8 cellular contexts compared by ENCODE assay signal in the genomic region with DNA sequence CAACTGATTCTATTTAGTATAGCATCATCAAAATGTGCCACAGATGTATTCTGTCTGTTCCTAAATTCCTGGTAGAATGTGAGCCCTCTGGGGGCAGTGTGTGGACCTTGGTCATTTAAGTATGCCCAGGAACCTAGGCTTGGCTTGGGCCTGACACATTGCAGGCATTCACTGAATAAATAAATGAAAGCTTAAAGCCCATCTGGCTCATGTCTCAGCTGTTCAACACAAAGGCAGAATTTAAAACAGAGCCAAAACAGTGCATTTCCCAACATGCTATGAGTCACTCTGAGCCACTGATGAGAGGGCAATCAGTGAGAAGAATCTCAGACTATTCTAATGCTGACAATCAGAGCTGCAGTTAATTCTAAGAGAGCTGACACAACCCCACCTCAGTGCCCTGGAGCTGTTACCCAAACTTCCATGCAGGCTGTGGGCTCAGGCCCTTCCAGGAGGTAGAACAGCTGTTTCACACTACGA. TPM values are rescaled to one million over a fixed set of nuclear protein-coding genes. Genes with fewer than 3 reads are reported as not detected.
DNase-seq lines count a peak whose midpoint lies in the region; ATAC-seq, FAIRE-seq and TF ChIP-seq lines count a peak whose summit lies in the region.

No MANE protein-coding gene starts in this region.

- H3K9me3 ChIP-seq in A549 = no peaks in the 10 kb centered on the region
- H3K9me3 ChIP-seq in subcutaneous abdominal adipose tissue (ENCODE audit: control insufficient read depth in 5 of 5, low read length in 5 of 5) = no peaks in the 10 kb centered on the region

- CTCF ChIA-PET in A549 (lab: Yijun Ruan, JAX) = interaction anchor here (0.5 to 4.0 kb wide), 12 partner anchors 9 to 1958 kb away, joined by 3 to 18 read pairs (median 4); no protein-coding TSS in a partner anchor

- H3K27ac ChIP-seq in A549 (peak overlapping the region; percentile 53 to 79), subcutaneous abdominal adipose tissue (ENCODE audit: low read depth, low read length) (peak overlapping the region; percentile 99)

- FAIRE-seq in A549 (lab: Jason Lieb, UNC) = peak; percentile 59

- peak; percentile 89 to 92 for ATAC-seq in A549
- no peak for ATAC-seq in HG03039 (IDR thresholded peaks at IDR 0.05; ENCODE audit: unreplicated experiment)
- no peak for ATAC-seq in GM21576 (IDR thresholded peaks at IDR 0.05; ENCODE audit: unreplicated experiment)

- POLR2A ChIA-PET in A549 (lab: Yijun Ruan, JAX) = interaction anchor here (1.1 to 1.5 kb wide), 3 partner anchors 9 to 49 kb away, joined by 3 to 6 read pairs (median 5); partner anchors contain the start of genes DDX41 and PDLIM7

- no peak for TF ChIP-seq POLR2A in A549 (IDR thresholded peaks at IDR 0.05; ENCODE audit: low read length)

- 63% methylated on average over 1 of the region's 1 CpG for WGBS in A549 (ENCODE audit: missing lambda C conversion rate)

- H3K36me3 ChIP-seq in subcutaneous abdominal adipose tissue (ENCODE audit: control insufficient read depth in 5 of 5, insufficient read depth in 5 of 5, low read length in 5 of 5) = peaks cover 0 to 13% (median 2%) of the 10 kb centered on the region in 5 donors

- TF ChIP-seq RAD21 in A549 (conservative IDR thresholded peaks at IDR 0.05 in 1 of 2, IDR thresholded peaks at IDR 0.05 in 1 of 2) = no peak

- 0 out of 5 replicates have a peak, but pooled peaks of 1 of the 2 experiments have one; percentile 24 for TF ChIP-seq EP300 in A549 (IDR thresholded peaks at IDR 0.05)

- peak overlapping the region in 4 of 5 donors; percentile 45 to 87 (median 70) for H3K9ac ChIP-seq in subcutaneous abdominal adipose tissue (ENCODE audit: low read length in 5 of 5)

- H3K4me3 ChIP-seq in A549 (peak overlapping the region; percentile 25; the same call in 1 of the 3 replicates), subcutaneous abdominal adipose tissue (ENCODE audit: low read depth in 1 of 5, low read length in 5 of 5) (peak overlapping the region in 2 of 5 donors; percentile 16 to 22)

- no peaks in the 10 kb centered on the region for H3K27me3 ChIP-seq in subcutaneous abdominal adipose tissue (ENCODE audit: control insufficient read depth in 5 of 5, insufficient read depth in 4 of 5, low read length in 5 of 5)

- DNase-seq in A549 (ENCODE audit: low read depth in 1 of 2, low spot score in 1 of 2) (peak; percentile 54 to 68), HT1080 (ENCODE audit: low read depth) (peak; percentile 98), astrocyte of the hippocampus (ENCODE audit: low read depth, low spot score) (peak; percentile 93), inferior parietal cortex (ENCODE audit: extremely low spot score) (peak; percentile 65), DMS114 treated with DMSO at 0.1 percent for 48 hours (lab: John Stamatoyannopoulos, UW; ENCODE audit: unreplicated experiment) (no peak)

- peak overlapping the region; percentile 66 for H3K4me2 ChIP-seq in A549

- peaks cover 30% of the 10 kb centered on the region for H3K4me1 ChIP-seq in A549
- H3K4me1 ChIP-seq in subcutaneous abdominal adipose tissue (ENCODE audit: control insufficient read depth in 5 of 5, insufficient read depth in 5 of 5, low read length in 5 of 5) = peaks cover 3 to 52% (median 48%) of the 10 kb centered on the region in 5 donors

- peak; percentile 18; the same call in 1 of the 3 replicates for TF ChIP-seq CTCF in A549 (IDR thresholded peaks at IDR 0.05)

TF ChIP-seq in A549, 52 proteins besides CTCF, POLR2A, EP300 and RAD21:
- peak; percentile 16; the same call in 1 of the 2 replicates for TF ChIP-seq GATA3 (IDR thresholded peaks at IDR 0.05; ENCODE audit: borderline replicate concordance)
- TF ChIP-seq CBX2 (IDR thresholded peaks at IDR 0.05; ENCODE audit: borderline replicate concordance, low read depth) = no peak
- TF ChIP-seq FOSB (CRISPR knock-in tag; IDR thresholded peaks at IDR 0.05) = no peak
- no peak for TF ChIP-seq EHF (CRISPR knock-in tag; IDR thresholded peaks at IDR 0.05)
- TF ChIP-seq TP53 (CRISPR knock-in tag; IDR thresholded peaks at IDR 0.05) = no peak
- no peak for TF ChIP-seq NFE2L2 (conservative IDR thresholded peaks at IDR 0.05; ENCODE audit: low read length)
- peak; percentile 57 for TF ChIP-seq JUNB (IDR thresholded peaks at IDR 0.05)
- 0 out of 3 replicates have a peak, but pooled peaks have one; percentile 10 for TF ChIP-seq SMC3 (IDR thresholded peaks at IDR 0.05)
- TF ChIP-seq BHLHE40 (IDR thresholded peaks at IDR 0.05; ENCODE audit: low read depth, low read length) = no peak
- TF ChIP-seq, protein P1, sequence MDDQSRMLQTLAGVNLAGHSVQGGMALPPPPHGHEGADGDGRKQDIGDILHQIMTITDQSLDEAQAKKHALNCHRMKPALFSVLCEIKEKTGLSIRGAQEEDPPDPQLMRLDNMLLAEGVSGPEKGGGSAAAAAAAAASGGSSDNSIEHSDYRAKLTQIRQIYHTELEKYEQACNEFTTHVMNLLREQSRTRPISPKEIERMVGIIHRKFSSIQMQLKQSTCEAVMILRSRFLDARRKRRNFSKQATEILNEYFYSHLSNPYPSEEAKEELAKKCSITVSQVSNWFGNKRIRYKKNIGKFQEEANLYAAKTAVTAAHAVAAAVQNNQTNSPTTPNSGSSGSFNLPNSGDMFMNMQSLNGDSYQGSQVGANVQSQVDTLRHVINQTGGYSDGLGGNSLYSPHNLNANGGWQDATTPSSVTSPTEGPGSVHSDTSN (IDR thresholded peaks at IDR 0.05) = no peak
- 0 out of 2 replicates have a peak, but pooled peaks have one; percentile 17 for TF ChIP-seq HES2 (IDR thresholded peaks at IDR 0.05)
- TF ChIP-seq FOSL2 (IDR thresholded peaks at IDR 0.05) = peak; percentile 86
- TF ChIP-seq FOSL2 (CRISPR knock-in tag; IDR thresholded peaks at IDR 0.05) = peak; percentile 86
- TF ChIP-seq CEBPB (IDR thresholded peaks at IDR 0.05) = peak; percentile 68 to 87

RNA-seq across cellular contexts. Expression of gene FAM193B, which starts 8.1 kb away (rescaled TPM):
- 19.4 and 23.0 TPM in 2 replicates for polyA plus RNA-seq in A549 (2011; rRNA removed)
- 29.5 and 29.6 TPM in 2 replicates for polyA plus RNA-seq in A549 (2012; cell fraction: cytosol; rRNA removed)
- 184 and 207 TPM in 2 replicates for polyA plus RNA-seq in A549 (2012; cell fraction: nucleus; rRNA removed)
- polyA plus RNA-seq in A549 (2017; fragmentation: RNase III; extraction: RNeasy Plus Mini Kit Qiagen cat#74134 plus additional on column Dnase treatment) = 24.9 to 31.9 TPM (median 28.9 TPM) in 3 replicates
- 10.5 and 18.4 TPM in 2 replicates for polyA minus RNA-seq in A549 (2011; rRNA and poly(A)+ RNA removed)
- total RNA-seq in HT1080 (2014; rRNA removed; shearing (Covaris generic)) = 17.4 and 23.1 TPM in 2 replicates
- 9.8 and 12.8 TPM in 2 replicates for polyA plus RNA-seq in HT1080 (2015; cell fraction: cytosol; rRNA removed)
- 160 and 197 TPM in 2 replicates for polyA plus RNA-seq in HT1080 (2015; cell fraction: nucleus; rRNA removed)

RNA-seq across cellular contexts. Expression of gene DDX41, which starts 29.5 kb away (rescaled TPM):
- polyA plus RNA-seq in A549 (2011; rRNA removed) = 87.7 and 90.7 TPM in 2 replicates
- polyA plus RNA-seq in A549 (2012; cell fraction: cytosol; rRNA removed) = 180 and 211 TPM in 2 replicates
- 290 and 366 TPM in 2 replicates for polyA plus RNA-seq in A549 (2012; cell fraction: nucleus; rRNA removed)
- polyA plus RNA-seq in A549 (2017; fragmentation: RNase III; extraction: RNeasy Plus Mini Kit Qiagen cat#74134 plus additional on column Dnase treatment) = 121 to 177 TPM (median 172 TPM) in 3 replicates
- 65.9 and 74.8 TPM in 2 replicates for polyA minus RNA-seq in A549 (2011; rRNA and poly(A)+ RNA removed)
- 131 and 135 TPM in 2 replicates for total RNA-seq in HT1080 (2014; rRNA removed; shearing (Covaris generic))
- 81.3 and 83.7 TPM in 2 replicates for polyA plus RNA-seq in HT1080 (2015; cell fraction: cytosol; rRNA removed)
- 126 and 133 TPM in 2 replicates for polyA plus RNA-seq in HT1080 (2015; cell fraction: nucleus; rRNA removed)

RNA-seq across cellular contexts. Expression of gene DOK3, which starts 36.7 kb away (rescaled TPM):
- 1.3 and 1.8 TPM in 2 replicates for polyA plus RNA-seq in A549 (2011; rRNA removed)
- polyA plus RNA-seq in A549 (2012; cell fraction: cytosol; rRNA removed) = 2.9 and 4.2 TPM in 2 replicates
- polyA plus RNA-seq in A549 (2012; cell fraction: nucleus; rRNA removed) = 26.3 and 29.7 TPM in 2 replicates
- polyA plus RNA-seq in A549 (2017; fragmentation: RNase III; extraction: RNeasy Plus Mini Kit Qiagen cat#74134 plus additional on column Dnase treatment) = 7.1 to 9.1 TPM (median 7.4 TPM) in 3 replicates
- polyA minus RNA-seq in A549 (2011; rRNA and poly(A)+ RNA removed) = 0.54 and 2.0 TPM in 2 replicates
- 2.3 and 4.4 TPM in 2 replicates for total RNA-seq in HT1080 (2014; rRNA removed; shearing (Covaris generic))
- 0.53 and 0.71 TPM in 2 replicates for polyA plus RNA-seq in HT1080 (2015; cell fraction: cytosol; rRNA removed)
- 3.1 and 4.9 TPM in 2 replicates for polyA plus RNA-seq in HT1080 (2015; cell fraction: nucleus; rRNA removed)

RNA-seq across cellular contexts. Expression of gene TMED9, which starts 45.7 kb away (rescaled TPM):
- polyA plus RNA-seq in A549 (2011; rRNA removed) (168 and 212 TPM in 2 replicates), A549 (2017; fragmentation: RNase III; extraction: RNeasy Plus Mini Kit Qiagen cat#74134 plus additional on column Dnase treatment) (218 to 239 TPM (median 236 TPM) in 3 replicates)
- 202 and 215 TPM in 2 replicates for polyA plus RNA-seq in A549 (2012; cell fraction: cytosol; rRNA removed)
- 186 and 187 TPM in 2 replicates for polyA plus RNA-seq in A549 (2012; cell fraction: nucleus; rRNA removed)
- 124 and 144 TPM in 2 replicates for polyA minus RNA-seq in A549 (2011; rRNA and poly(A)+ RNA removed)
- 84.7 and 164 TPM in 2 replicates for total RNA-seq in HT1080 (2014; rRNA removed; shearing (Covaris generic))
- 235 and 271 TPM in 2 replicates for polyA plus RNA-seq in HT1080 (2015; cell fraction: cytosol; rRNA removed)
- polyA plus RNA-seq in HT1080 (2015; cell fraction: nucleus; rRNA removed) = 189 and 195 TPM in 2 replicates

RNA-seq across cellular contexts. Expression of gene PDLIM7, which starts 48.9 kb away (rescaled TPM):
- polyA plus RNA-seq in A549 (2011; rRNA removed) = 26.1 and 30.7 TPM in 2 replicates
- 91.5 and 139 TPM in 2 replicates for polyA plus RNA-seq in A549 (2012; cell fraction: cytosol; rRNA removed)
- 252 and 329 TPM in 2 replicates for polyA plus RNA-seq in A549 (2012; cell fraction: nucleus; rRNA removed)
- 120 to 141 TPM (median 124 TPM) in 3 replicates for polyA plus RNA-seq in A549 (2017; fragmentation: RNase III; extraction: RNeasy Plus Mini Kit Qiagen cat#74134 plus additional on column Dnase treatment)
- 22.0 and 27.9 TPM in 2 replicates for polyA minus RNA-seq in A549 (2011; rRNA and poly(A)+ RNA removed)
- 262 and 269 TPM in 2 replicates for total RNA-seq in HT1080 (2014; rRNA removed; shearing (Covaris generic))
- 222 and 301 TPM in 2 replicates for polyA plus RNA-seq in HT1080 (2015; cell fraction: cytosol; rRNA removed)
- 396 and 418 TPM in 2 replicates for polyA plus RNA-seq in HT1080 (2015; cell fraction: nucleus; rRNA removed)

Comparison
In these comparisons a context has a peak if more than half of its experiments do, and no peak if none do; other contexts are left out.
1. ATAC-seq: peak in A549 (2 of 2); none in HG03039 (single experiment) and GM21576 (single experiment).